In the genomic region with DNA sequence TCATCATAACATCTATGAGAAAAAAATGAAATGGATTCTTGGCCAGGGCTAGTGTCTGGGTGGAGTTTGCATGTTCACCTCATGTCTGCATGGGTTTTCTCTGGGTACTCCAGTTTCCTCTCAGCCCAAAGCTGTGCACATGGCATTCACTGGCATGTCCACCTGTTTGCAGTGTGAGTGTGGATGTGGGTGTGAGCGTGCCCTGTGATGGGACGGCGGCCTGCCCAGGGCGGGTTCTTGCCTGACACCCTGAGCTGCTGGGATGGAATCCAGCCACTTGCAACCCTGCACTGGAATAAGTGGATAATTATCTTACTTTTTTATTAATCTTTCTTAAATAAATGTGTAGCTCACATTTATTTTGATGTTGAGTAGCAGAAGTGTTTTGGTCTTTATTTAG, we compare ENCODE assay signal across 18 cellular contexts.
A peak's percentile ranks its signal among the peaks of the same experiment; 100 is the strongest.
DNase-seq lines count a peak whose midpoint lies in the region; ATAC-seq and TF ChIP-seq lines count a peak whose summit lies in the region.
"Had no signal": no experiment of that assay in that cellular context is flagged by ENCODE, and none has a peak within 500 bp of the region (broad histone marks: within the 10 kb centered on the region; RNA-seq: fewer than 3 reads in every experiment).

No MANE protein-coding gene starts in this region.

- H3K4me3 ChIP-seq in right atrium auricular region (no peak overlapping the region), heart left ventricle (no peak overlapping the region)
- H3K4me3 ChIP-seq: HAP-1 had no signal

- TF ChIP-seq CTCF in right atrium auricular region (IDR thresholded peaks at IDR 0.05) (no peak), heart left ventricle (IDR thresholded peaks at IDR 0.05) (no peak)

- peak; percentile 38 for ATAC-seq in Right ventricle myocardium superior (ENCODE audit: poor library complexity)
- peak; percentile 42 to 61 (median 50) for ATAC-seq in heart left ventricle
- peak; percentile 41 for ATAC-seq in left ventricle myocardium superior
- ATAC-seq in GM19328 (IDR thresholded peaks at IDR 0.05; ENCODE audit: unreplicated experiment) = no peak

- DNase-seq in Right ventricle myocardium superior (peak; percentile 50), right atrium auricular region (ENCODE audit: low spot score) (no peak), heart left ventricle (peak in 1 of 5 donors; percentile 63), left ventricle myocardium superior (peak; percentile 62), NCI-H1048 (lab: John Stamatoyannopoulos, UW) (no peak), GOT3 (lab: John Stamatoyannopoulos, UW) (no peak)
- DNase-seq: ACHN; BE2C; C1 segment of cervical spinal cord; CD4-positive, CD25-positive, alpha-beta regulatory T cell; CD8-positive, alpha-beta memory T cell; COR-L47; DMS153; DMS79; GDM1 had no signal

- intact Hi-C loops in Right ventricle myocardium superior (cut with DNase I) = no loop called here
- intact Hi-C loops in heart left ventricle (cut with DNase I) = no loop called here
- intact Hi-C loops in left ventricle myocardium superior (cut with micrococcal nuclease) = no loop called here

- no peak overlapping the region for H3K27ac ChIP-seq in right atrium auricular region
- no peak overlapping the region for H3K27ac ChIP-seq in heart left ventricle
- H3K27ac ChIP-seq: HL-60 had no signal

- 41 to 70% (median 49%) methylated on average over 4 of the region's 4 CpGs for WGBS in heart left ventricle, 4 donors

- H3K27me3 ChIP-seq in right atrium auricular region = no peaks in the 10 kb centered on the region
- no peaks in the 10 kb centered on the region for H3K27me3 ChIP-seq in heart left ventricle
- H3K27me3 ChIP-seq: BE2C had no signal

- no peak for TF ChIP-seq POLR2A in heart left ventricle (IDR thresholded peaks at IDR 0.05)

- no peaks in the 10 kb centered on the region for H3K36me3 ChIP-seq in right atrium auricular region
- peaks cover 0 to 4% (median 0%) of the 10 kb centered on the region in 9 donors for H3K36me3 ChIP-seq in heart left ventricle
- H3K36me3 ChIP-seq: BE2C, HAP-1 had no signal

- H3K9me3 ChIP-seq in right atrium auricular region (no peaks in the 10 kb centered on the region), heart left ventricle (no peaks in the 10 kb centered on the region)
- H3K9me3 ChIP-seq: BE2C, HAP-1 had no signal

- H3K4me1 ChIP-seq in right atrium auricular region (peaks cover 0 to 65% of the 10 kb centered on the region in 2 donors), heart left ventricle (peaks cover 0 to 85% (median 16%) of the 10 kb centered on the region in 12 donors)
- H3K4me1 ChIP-seq: BE2C, HAP-1 had no signal

Comparison
In these comparisons a context has a peak if more than half of its experiments do, and no peak if none do; other contexts are left out.
1. DNase-seq: peak in Right ventricle myocardium superior (single experiment) and left ventricle myocardium superior (single experiment); none in right atrium auricular region (single experiment), NCI-H1048 (single experiment) and GOT3 (single experiment).